8 cellular contexts compared by ENCODE assay signal in genomic region chr3:51670711-51671089, GRCh38. TPM values are rescaled to one million over a fixed set of nuclear protein-coding genes. Genes with fewer than 3 reads are reported as not detected.
DNase-seq lines count a peak whose midpoint lies in the region; ATAC-seq and TF ChIP-seq lines count a peak whose summit lies in the region.

No MANE protein-coding gene starts in this region.

- H2AFZ ChIP-seq in OCI-LY3 (ENCODE audit: low read depth, low read length) = 0 out of 2 replicates have a peak overlapping the region, but pooled peaks have one; percentile 47

- no peak for TF ChIP-seq POLR2A in esophagus muscularis mucosa (IDR thresholded peaks at IDR 0.05; ENCODE audit: low read depth)

- no peaks in the 10 kb centered on the region for H3K27me3 ChIP-seq in OCI-LY3 (ENCODE audit: low read depth, low read length)
- no peaks in the 10 kb centered on the region for H3K27me3 ChIP-seq in esophagus muscularis mucosa
- H3K27me3 ChIP-seq in skeletal muscle tissue (ENCODE audit: control insufficient read depth in 3 of 3, insufficient read depth in 3 of 3, low read length in 3 of 3) = no peaks in the 10 kb centered on the region

- peak overlapping the region; percentile 86 for H3K4me2 ChIP-seq in OCI-LY3 (ENCODE audit: low read length)

- H4K20me1 ChIP-seq in OCI-LY3 (ENCODE audit: insufficient read depth, low read length) = no peaks in the 10 kb centered on the region

- H3K9ac ChIP-seq in OCI-LY3 (ENCODE audit: low read length) = peak overlapping the region; percentile 94
- peak overlapping the region; percentile 64 to 96 (median 83) for H3K9ac ChIP-seq in skeletal muscle tissue (ENCODE audit: low read depth in 1 of 3, low read length in 3 of 3)

- TF ChIP-seq CTCF in AG09309 (IDR thresholded peaks at IDR 0.05; ENCODE audit: control insufficient read depth, insufficient read depth, low read depth, low read length, missing control alignments) (no peak), OCI-LY3 (IDR thresholded peaks at IDR 0.05; ENCODE audit: low read depth, low read length) (no peak), esophagus muscularis mucosa (IDR thresholded peaks at IDR 0.05) (no peak), GM20000 (IDR thresholded peaks at IDR 0.05; ENCODE audit: extremely low read depth, missing control alignments) (no peak)

- 21% methylated on average over 12 of the region's 14 CpGs for WGBS in esophagus muscularis mucosa

- TF ChIP-seq EP300 in esophagus muscularis mucosa (IDR thresholded peaks at IDR 0.05) = no peak

- intact Hi-C loops in esophagus muscularis mucosa (cut with DNase I) (loop anchor here (10.0 kb wide), 1 partner anchor 286 kb away; the partner anchor contains the start of gene MANF), head of caudate nucleus (cut with DNase I) (loop anchor here (2.0 to 10.0 kb wide), 3 partner anchors 136 to 276 kb away; partner anchors contain the start of genes RAD54L2 and RBM15B)

- peaks cover 16% of the 10 kb centered on the region for H3K79me2 ChIP-seq in OCI-LY3 (ENCODE audit: low read length)

- no peak for DNase-seq in AG09309 (ENCODE audit: low read depth)
- no peak for DNase-seq in esophagus muscularis mucosa (ENCODE audit: extremely low spot score)
- DNase-seq in head of caudate nucleus = no peak
- DNase-seq in GM20000 (ENCODE audit: low spot score) = no peak
- DNase-seq in ureter (ENCODE audit: low spot score) = no peak

- H3K36me3 ChIP-seq in OCI-LY3 (replicated peaks; ENCODE audit: low read depth, low read length) = peaks cover 18% of the 10 kb centered on the region
- H3K36me3 ChIP-seq in esophagus muscularis mucosa = peaks cover 0 to 19% (median 12%) of the 10 kb centered on the region in 4 donors
- H3K36me3 ChIP-seq in skeletal muscle tissue (ENCODE audit: control insufficient read depth in 3 of 3, insufficient read depth in 3 of 3, low read length in 3 of 3) = peaks cover 3 to 17% (median 14%) of the 10 kb centered on the region in 3 donors

- H3K27ac ChIP-seq in OCI-LY3 (ENCODE audit: low read length) = 0 out of 2 replicates have a peak overlapping the region, but pooled peaks have one; percentile 16
- H3K27ac ChIP-seq in esophagus muscularis mucosa (replicated peaks in 1 of 4) = peak overlapping the region; percentile 88 to 95 (median 92)
- H3K27ac ChIP-seq in skeletal muscle tissue (ENCODE audit: low read depth, low read length) = peak overlapping the region; percentile 82

- H3K9me3 ChIP-seq in OCI-LY3 (ENCODE audit: insufficient read depth, low read length) = no peaks in the 10 kb centered on the region
- no peaks in the 10 kb centered on the region for H3K9me3 ChIP-seq in esophagus muscularis mucosa
- no peaks in the 10 kb centered on the region for H3K9me3 ChIP-seq in skeletal muscle tissue (ENCODE audit: control insufficient read depth in 3 of 3, low read length in 3 of 3)

- H3K4me3 ChIP-seq in AG09309 (ENCODE audit: control insufficient read depth, low read depth, low read length) (peak overlapping the region; percentile 87), OCI-LY3 (ENCODE audit: low read length) (peak overlapping the region; percentile 86), esophagus muscularis mucosa (peak overlapping the region; percentile 78 to 95 (median 89)), skeletal muscle tissue (ENCODE audit: low read length in 3 of 3) (peak overlapping the region; percentile 76 to 85 (median 82))

- peaks cover 21% of the 10 kb centered on the region for H3K4me1 ChIP-seq in OCI-LY3 (ENCODE audit: low read length)
- peaks cover 36 to 67% (median 58%) of the 10 kb centered on the region in 4 donors for H3K4me1 ChIP-seq in esophagus muscularis mucosa
- peaks cover 31 to 61% (median 32%) of the 10 kb centered on the region in 3 donors for H3K4me1 ChIP-seq in skeletal muscle tissue (ENCODE audit: control insufficient read depth in 3 of 3, insufficient read depth in 3 of 3, low read length in 3 of 3)

- peak; percentile 16 for ATAC-seq in GM21381 (IDR thresholded peaks at IDR 0.05; ENCODE audit: unreplicated experiment)

RNA-seq across cellular contexts. Expression of gene TEX264, which starts 0.4 kb away (rescaled TPM):
- total RNA-seq in esophagus muscularis mucosa = 10 to 100 TPM; 48.0 to 73.8 (median 65.4) TPM
- 22.4 TPM for total RNA-seq in skeletal muscle tissue
- total RNA-seq in ureter = 52.7 TPM

RNA-seq across cellular contexts. Expression of gene GRM2, which starts 36.2 kb away (rescaled TPM):
- under 1 TPM in 3 of 4 donors, not detected in 1; 0.11 to 0.83 (median 0.52) TPM for total RNA-seq in esophagus muscularis mucosa
- total RNA-seq in skeletal muscle tissue = not detected
- 0.23 TPM for total RNA-seq in ureter

Comparison
In these comparisons a context has a peak if more than half of its experiments do, and no peak if none do; other contexts are left out.
1. H3K27ac ChIP-seq: peak in every context shown above with its lines; median percentile 92 in esophagus muscularis mucosa; 82 in skeletal muscle tissue; 16 in OCI-LY3.